11 cellular contexts compared by ENCODE assay signal in genomic region chr3:12143949-12144504, GRCh38. TPM values are rescaled to one million over a fixed set of nuclear protein-coding genes. Genes with fewer than 3 reads are reported as not detected.
A peak's percentile ranks its signal among the peaks of the same experiment; 100 is the strongest.
DNase-seq lines count a peak whose midpoint lies in the region; ATAC-seq and TF ChIP-seq lines count a peak whose summit lies in the region.
"Had no signal": no experiment of that assay in that cellular context is flagged by ENCODE, and none has a peak within 500 bp of the region (broad histone marks: within the 10 kb centered on the region; RNA-seq: fewer than 3 reads in every experiment).

No MANE protein-coding gene starts in this region.

- H3K4me3 Mint-ChIP-seq in stimulated activated memory B cell treated with anti-CD40 and anti-IgM and Interleukin-4, amounts not matched to agents 10 μg/mL and 1 μg/mL and 100 μg/mL, for 72 hours, result no peak overlapping the region

- H3K9me2 ChIP-seq in HCT116 (ENCODE audit: insufficient read depth), result no peaks in the 10 kb centered on the region

- no peak for ATAC-seq in HCT116
- no peak for ATAC-seq in GM21515 (IDR thresholded peaks at IDR 0.05; ENCODE audit: unreplicated experiment)
- no peak for ATAC-seq in stimulated activated memory B cell treated with anti-CD40 and anti-IgM and Interleukin-4, amounts not matched to agents 10 μg/mL and 1 μg/mL and 100 μg/mL, for 72 hours
- ATAC-seq in GM18519 (IDR thresholded peaks at IDR 0.05; ENCODE audit: low FRiP score, unreplicated experiment), result no peak
- ATAC-seq: left colon had no signal

- H3K27ac ChIP-seq in HCT116 (ENCODE audit: low read depth, low read length), result no peak overlapping the region
- H3K27ac ChIP-seq in subcutaneous abdominal adipose tissue (ENCODE audit: low read depth, low read length), result peak overlapping the region; percentile 91
- H3K27ac ChIP-seq: KMS-11 had no signal

- no peaks in the 10 kb centered on the region for H3K36me3 Mint-ChIP-seq in stimulated activated memory B cell treated with anti-CD40 and anti-IgM and Interleukin-4, amounts not matched to agents 10 μg/mL and 1 μg/mL and 100 μg/mL, for 72 hours

- H2AFZ ChIP-seq in HCT116 (ENCODE audit: low read depth, low read length, poor library complexity, severe bottlenecking), result no peak overlapping the region

- H3K9me3 ChIP-seq in HCT116 (ENCODE audit: control insufficient read depth in 1 of 2, insufficient read depth in 1 of 2, low read depth in 1 of 2, low read length in 2 of 2) (no peaks in the 10 kb centered on the region), subcutaneous abdominal adipose tissue (ENCODE audit: control insufficient read depth in 5 of 5, low read length in 5 of 5) (no peaks in the 10 kb centered on the region)

- no peaks in the 10 kb centered on the region for H3K79me2 ChIP-seq in HCT116 (ENCODE audit: insufficient read depth, low read length)

- no peaks in the 10 kb centered on the region for H3K4me1 Mint-ChIP-seq in stimulated activated memory B cell treated with anti-CD40 and anti-IgM and Interleukin-4, amounts not matched to agents 10 μg/mL and 1 μg/mL and 100 μg/mL, for 72 hours

- H3K4me3 ChIP-seq in HCT116 (replicated peaks in 1 of 2; ENCODE audit: low read depth in 1 of 2, low read length in 2 of 2) (no peak overlapping the region), subcutaneous abdominal adipose tissue (ENCODE audit: low read depth in 1 of 5, low read length in 5 of 5) (no peak overlapping the region)

- no peak overlapping the region for H3K9ac ChIP-seq in HCT116 (ENCODE audit: low read length)
- H3K9ac ChIP-seq in subcutaneous abdominal adipose tissue (ENCODE audit: low read length in 5 of 5), result peak overlapping the region; percentile 9 to 80 (median 55)
- H3K9ac ChIP-seq: KMS-11 had no signal

- H3K27ac Mint-ChIP-seq in stimulated activated memory B cell treated with anti-CD40 and anti-IgM and Interleukin-4, amounts not matched to agents 10 μg/mL and 1 μg/mL and 100 μg/mL, for 72 hours, result no peak overlapping the region

- H3K4me2 ChIP-seq in HCT116 (ENCODE audit: low read length), result no peak overlapping the region
- H3K4me2 ChIP-seq: KMS-11 had no signal

- RAD21 ChIA-PET in HCT116 (lab: Charles Lee; ENCODE audit: low non-redundant PET in 1 of 2, low total read pairs in 2 of 2, uncharacterized antibody in 2 of 2, unreplicated experiment in 2 of 2), result no interaction called here

- POLR2A ChIA-PET in HCT116 (lab: Charles Lee), result no interaction called here

- TF ChIP-seq CTCF in HCT116 (IDR thresholded peaks at IDR 0.05 in 2 of 3, conservative IDR thresholded peaks at IDR 0.05 in 1 of 3; ENCODE audit: borderline replicate concordance in 1 of 3, insufficient read depth in 1 of 3, low read depth in 2 of 3, low read length in 2 of 3), result no peak

- H3K4me1 ChIP-seq in HCT116 (ENCODE audit: control insufficient read depth in 1 of 2, insufficient read depth in 2 of 2, low read length in 2 of 2), result peaks cover 0 to 7% of the 10 kb centered on the region in 2 experiments; a peak in 1 of 4 replicates
- H3K4me1 ChIP-seq in subcutaneous abdominal adipose tissue (ENCODE audit: control insufficient read depth in 5 of 5, insufficient read depth in 5 of 5, low read length in 5 of 5), result peaks cover 14 to 90% (median 58%) of the 10 kb centered on the region in 5 donors

- H3K36me3 ChIP-seq in HCT116 (ENCODE audit: control insufficient read depth in 1 of 2, insufficient read depth in 2 of 2, low read length in 2 of 2) (no peaks in the 10 kb centered on the region), subcutaneous abdominal adipose tissue (ENCODE audit: control insufficient read depth in 5 of 5, insufficient read depth in 5 of 5, low read length in 5 of 5) (no peaks in the 10 kb centered on the region)

- no peaks in the 10 kb centered on the region for H3K9me3 Mint-ChIP-seq in stimulated activated memory B cell treated with anti-CD40 and anti-IgM and Interleukin-4, amounts not matched to agents 10 μg/mL and 1 μg/mL and 100 μg/mL, for 72 hours

- no peak for TF ChIP-seq RAD21 in HCT116 (IDR thresholded peaks at IDR 0.05; ENCODE audit: low read depth)

- peaks cover 18% of the 10 kb centered on the region for H3K27me3 Mint-ChIP-seq in stimulated activated memory B cell treated with anti-CD40 and anti-IgM and Interleukin-4, amounts not matched to agents 10 μg/mL and 1 μg/mL and 100 μg/mL, for 72 hours

- no peak for DNase-seq in HCT116 (ENCODE audit: low read depth, low spot score)
- peak; percentile 39 for DNase-seq in dermis blood vessel endothelial cell
- peak; percentile 21 for DNase-seq in medulla oblongata (ENCODE audit: extremely low spot score)
- no peak for DNase-seq in NCI-H226
- DNase-seq: activated CD4-positive, CD25-positive, alpha-beta regulatory T cell treated with anti-CD3 and anti-CD28 coated beads, Interleukin-2, amount 50 U/mL, for 72 hours; left colon had no signal

- BruUV-seq in HCT116 (replicated peaks; lab: Mats Ljungman, UMichigan), result no TSS peak

- no peak for TF ChIP-seq POLR2A in HCT116 (IDR thresholded peaks at IDR 0.05; ENCODE audit: borderline replicate concordance, extremely low read depth, insufficient read depth, insufficient read length)

- intact Hi-C loops in HCT116 (cut with micrococcal nuclease), result no loop called here

- H3K27me3 ChIP-seq in HCT116 (ENCODE audit: insufficient read depth, low read length) (no peaks in the 10 kb centered on the region), subcutaneous abdominal adipose tissue (ENCODE audit: control insufficient read depth in 5 of 5, insufficient read depth in 4 of 5, low read length in 5 of 5) (no peaks in the 10 kb centered on the region)

- H4K20me1 ChIP-seq in HCT116 (ENCODE audit: insufficient read depth), result no peaks in the 10 kb centered on the region

- CTCF ChIA-PET in HCT116 (lab: Charles Lee), result no interaction called here

TF ChIP-seq in HCT116, 20 proteins besides CTCF, POLR2A, EP300 and RAD21:
- no peak for TF ChIP-seq ELF1 (IDR thresholded peaks at IDR 0.05; ENCODE audit: borderline replicate concordance, low read depth)
- peak; percentile 66 for TF ChIP-seq EGR1 (IDR thresholded peaks at IDR 0.05; ENCODE audit: low read depth)

RNA-seq across cellular contexts. Expression of gene TIMP4, which starts 14.7 kb away (rescaled TPM):
- not detected for total RNA-seq in HCT116 (2021; ENCODE audit: unreplicated experiment)
- polyA plus RNA-seq in HCT116 (2012), result 0.04 and 0.09 TPM in 2 replicates
- 0.34 and 0.51 TPM in 2 replicates for total RNA-seq in dermis blood vessel endothelial cell

Comparison
In these comparisons a context has a peak if more than half of its experiments do, and no peak if none do; other contexts are left out.
1. DNase-seq: peak in dermis blood vessel endothelial cell (single experiment) and medulla oblongata (single experiment); none in HCT116 (single experiment) and NCI-H226 (single experiment).